Comparison of ENCODE assay signal across 13 cellular contexts in the genomic region with DNA sequence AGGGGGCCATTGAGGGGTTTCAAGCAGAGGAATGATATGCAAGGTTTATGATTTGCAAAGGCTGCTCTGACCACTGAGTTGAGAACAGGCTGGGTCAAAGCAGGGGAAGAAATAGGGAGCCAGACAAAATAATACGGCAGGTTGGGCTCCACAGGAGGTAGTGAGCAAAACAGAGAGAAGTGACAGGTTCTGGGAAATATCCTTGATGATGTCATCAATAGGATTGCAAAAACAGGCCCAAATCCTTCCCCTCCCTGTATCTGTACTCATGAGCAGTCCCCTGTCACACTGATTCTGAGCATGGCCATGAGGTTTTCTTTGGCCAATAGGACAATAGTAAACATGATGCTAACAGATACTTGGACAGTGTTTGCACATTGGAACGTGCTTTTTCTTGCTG.
DNase-seq lines count a peak whose midpoint lies in the region; ATAC-seq and TF ChIP-seq lines count a peak whose summit lies in the region.
"Had no signal": no experiment of that assay in that cellular context is flagged by ENCODE, and none has a peak within 500 bp of the region (broad histone marks: within the 10 kb centered on the region; RNA-seq: fewer than 3 reads in every experiment).

No MANE protein-coding gene starts in this region.

- no peaks in the 10 kb centered on the region for H3K79me1 ChIP-seq in IMR-90 (ENCODE audit: low read depth in 1 of 2, low read length in 2 of 2)

- no peak overlapping the region for H3K9ac ChIP-seq in IMR-90 (ENCODE audit: low read depth, low read length)

- H3K9me3 Mint-ChIP-seq in stimulated activated memory B cell treated with anti-CD40 and anti-IgM and Interleukin-4, amounts not matched to agents 10 μg/mL and 1 μg/mL and 100 μg/mL, for 72 hours = peaks cover 2% of the 10 kb centered on the region
- H3K9me3 Mint-ChIP-seq: GM23338 had no signal

- no peak overlapping the region for H2AK5ac ChIP-seq in IMR-90 (ENCODE audit: low read depth, low read length)

- no peak overlapping the region for H2BK120ac ChIP-seq in IMR-90 (ENCODE audit: low read depth, low read length)

- H3K4ac ChIP-seq in IMR-90 (ENCODE audit: low read depth, low read length) = no peak overlapping the region

- no peak for TF ChIP-seq CTCF in IMR-90 (conservative IDR thresholded peaks at IDR 0.05; ENCODE audit: low read depth, low read length)

- H3K18ac ChIP-seq in IMR-90 (ENCODE audit: low read depth, low read length) = no peak overlapping the region

- BruUV-seq in IMR-90 (replicated peaks; lab: Mats Ljungman, UMichigan) = no TSS peak

- no peaks in the 10 kb centered on the region for H3K9me1 ChIP-seq in IMR-90 (ENCODE audit: insufficient read depth, low read length)

- H3K4me3 ChIP-seq in IMR-90 (ENCODE audit: insufficient read depth, low read depth, low read length) = no peak overlapping the region
- H3K4me3 ChIP-seq: GM23338 had no signal

- no peak for TF ChIP-seq RAD21 in IMR-90 (IDR thresholded peaks at IDR 0.05; ENCODE audit: low read length)

- H3K36me3 Mint-ChIP-seq in stimulated activated memory B cell treated with anti-CD40 and anti-IgM and Interleukin-4, amounts not matched to agents 10 μg/mL and 1 μg/mL and 100 μg/mL, for 72 hours = no peaks in the 10 kb centered on the region

- no peak overlapping the region for H3K23ac ChIP-seq in IMR-90 (ENCODE audit: low read depth, low read length)

- peaks cover 5% of the 10 kb centered on the region for H3K9me3 ChIP-seq in IMR-90 (ENCODE audit: control insufficient read depth, insufficient read depth, low read length)

- no peaks in the 10 kb centered on the region for H3K4me1 ChIP-seq in IMR-90 (ENCODE audit: control insufficient read depth, insufficient read depth, low read length)

- intact Hi-C loops in IMR-90 (cut with micrococcal nuclease) = no loop called here

- no peak for ATAC-seq in IMR-90 (ENCODE audit: low read depth)
- peak; percentile 28 for ATAC-seq in stimulated activated memory B cell treated with anti-CD40 and anti-IgM and Interleukin-4, amounts not matched to agents 10 μg/mL and 1 μg/mL and 100 μg/mL, for 72 hours
- ATAC-seq in GM21825 (IDR thresholded peaks at IDR 0.05; ENCODE audit: unreplicated experiment) = no peak
- ATAC-seq in GM18873 (IDR thresholded peaks at IDR 0.05; ENCODE audit: low FRiP score, unreplicated experiment) = no peak
- ATAC-seq: GM23338 had no signal

- no peaks in the 10 kb centered on the region for H4K20me1 ChIP-seq in IMR-90 (ENCODE audit: insufficient read depth, low read length)

- H3K56ac ChIP-seq in IMR-90 (ENCODE audit: extremely low read depth, insufficient read depth, low read length) = no peak overlapping the region

- H4K8ac ChIP-seq in IMR-90 (ENCODE audit: low read depth in 2 of 2, low read length in 2 of 2) = no peak overlapping the region

- DNase-seq in ELF-1 (ENCODE audit: low read depth, low spot score) (peak; percentile 29), IMR-90 (no peak), astrocyte of the hippocampus (ENCODE audit: low read depth, low spot score) (peak; percentile 25), DMS79 treated with DMSO at 0.1 percent for 48 hours (lab: John Stamatoyannopoulos, UW) (no peak)
- DNase-seq: Calu3; CD4-positive, alpha-beta T cell; DND-41; H7 had no signal

- no peak overlapping the region for H3K14ac ChIP-seq in IMR-90 (replicated peaks; ENCODE audit: low read depth, low read length)

- H2BK15ac ChIP-seq in IMR-90 (ENCODE audit: low read depth, low read length) = no peak overlapping the region

- H4K91ac ChIP-seq in IMR-90 (ENCODE audit: insufficient read depth, low read depth, low read length) = no peak overlapping the region

- dilution Hi-C loops in IMR-90 (cut with HindIII; ENCODE audit: low sequenced_read_pairs, unreplicated experiment) = no loop called here

- no peaks in the 10 kb centered on the region for H3K4me1 Mint-ChIP-seq in stimulated activated memory B cell treated with anti-CD40 and anti-IgM and Interleukin-4, amounts not matched to agents 10 μg/mL and 1 μg/mL and 100 μg/mL, for 72 hours
- H3K4me1 Mint-ChIP-seq: B cell had no signal

- no peak overlapping the region for H3K27ac ChIP-seq in IMR-90 (ENCODE audit: insufficient read depth, low read length)

- H2AFZ ChIP-seq in IMR-90 (replicated peaks; ENCODE audit: low read length, poor library complexity) = peak overlapping the region; percentile 7
- H2AFZ ChIP-seq: GM23338 had no signal

- no peaks in the 10 kb centered on the region for H3K27me3 ChIP-seq in IMR-90 (ENCODE audit: control insufficient read depth, insufficient read depth, low read length)

- in situ Hi-C loops in IMR-90 (cut with MboI; ENCODE audit: low sequenced_read_pairs) = no loop called here

- H3K27ac Mint-ChIP-seq in stimulated activated memory B cell treated with anti-CD40 and anti-IgM and Interleukin-4, amounts not matched to agents 10 μg/mL and 1 μg/mL and 100 μg/mL, for 72 hours = no peak overlapping the region
- H3K27ac Mint-ChIP-seq: B cell; CD4-positive, alpha-beta T cell; GM23338 had no signal

- H4K5ac ChIP-seq in IMR-90 (ENCODE audit: low read depth, low read length) = no peak overlapping the region

- POLR2A ChIA-PET in IMR-90 (lab: Charles Lee; ENCODE audit: unreplicated experiment) = no interaction called here

- H2AK9ac ChIP-seq in IMR-90 (replicated peaks; ENCODE audit: low read depth, low read length, poor library complexity) = no peak overlapping the region

- no peak for TF ChIP-seq POLR2A in IMR-90 (IDR thresholded peaks at IDR 0.05; ENCODE audit: low read depth, low read length)

- H3K4me3 Mint-ChIP-seq in stimulated activated memory B cell treated with anti-CD40 and anti-IgM and Interleukin-4, amounts not matched to agents 10 μg/mL and 1 μg/mL and 100 μg/mL, for 72 hours = no peak overlapping the region
- H3K4me3 Mint-ChIP-seq: B cell; CD4-positive, alpha-beta T cell; GM23338 had no signal

- no CpG with 5 or more reads among the region's 2 CpGs for WGBS in IMR-90 (ENCODE audit: extremely low coverage in 2 of 2, insufficient read length in 1 of 2), 2 experiments

- CTCF ChIA-PET in IMR-90 (lab: Yijun Ruan, JAX) = no interaction called here

- H3K36me3 ChIP-seq in IMR-90 (ENCODE audit: control insufficient read depth, insufficient read depth, low read length) = no peaks in the 10 kb centered on the region

- H2BK5ac ChIP-seq in IMR-90 (ENCODE audit: low read depth, low read length, poor library complexity, severe bottlenecking) = no peak overlapping the region

- no peak overlapping the region for H3K4me2 ChIP-seq in IMR-90 (ENCODE audit: low read depth, low read length)
- H3K4me2 ChIP-seq: GM23338 had no signal

- H3K27me3 Mint-ChIP-seq in stimulated activated memory B cell treated with anti-CD40 and anti-IgM and Interleukin-4, amounts not matched to agents 10 μg/mL and 1 μg/mL and 100 μg/mL, for 72 hours = no peaks in the 10 kb centered on the region
- H3K27me3 Mint-ChIP-seq: B cell; CD4-positive, alpha-beta T cell had no signal

- no peak overlapping the region for H2BK20ac ChIP-seq in IMR-90 (ENCODE audit: low read depth, low read length)

TF ChIP-seq in IMR-90, 13 proteins besides CTCF, POLR2A, EP300 and RAD21:
- TF ChIP-seq FOS (IDR thresholded peaks at IDR 0.05; ENCODE audit: low read depth, low read length) = no peak
- no peak for TF ChIP-seq RCOR1 (IDR thresholded peaks at IDR 0.05; ENCODE audit: insufficient replicate concordance, low read length)
- no peak for TF ChIP-seq MAZ (IDR thresholded peaks at IDR 0.05; ENCODE audit: borderline replicate concordance, low read depth, low read length)
- no peak for TF ChIP-seq CHD1 (IDR thresholded peaks at IDR 0.05; ENCODE audit: low read depth, low read length)
- no peak for TF ChIP-seq BHLHE40 (IDR thresholded peaks at IDR 0.05; ENCODE audit: low read depth, low read length)

Comparison
In these comparisons a context has a peak if more than half of its experiments do, and no peak if none do; other contexts are left out.
1. DNase-seq: peak in ELF-1 (single experiment) and astrocyte of the hippocampus (single experiment); none in IMR-90 (single experiment) and DMS79 treated with DMSO at 0.1 percent for 48 hours (single experiment).